ENCODE assay signal across 28 cellular contexts in genomic region chr12:97047361-97047760, GRCh38.
"Had no signal": no experiment of that assay in that cellular context is flagged by ENCODE, and none has a peak within 500 bp of the region (broad histone marks: within the 10 kb centered on the region; RNA-seq: fewer than 3 reads in every experiment).

No MANE protein-coding gene starts in this region.

- DNase-seq: activated B cell treated with CpG ODN at 0.5 μM for 24 hours; activated CD4-positive, alpha-beta memory T cell treated with anti-CD3 and anti-CD28 coated beads for 36 hours; activated CD4-positive, alpha-beta T cell treated with anti-CD3 and anti-CD28 coated beads for 1 hour; activated CD4-positive, alpha-beta T cell treated with anti-CD3 and anti-CD28 coated beads, Interleukin-2, amount 10 ng/mL, durations not matched to agents 7 days and 5 days; activated CD8-positive, alpha-beta memory T cell treated with anti-CD3 and anti-CD28 coated beads for 24 hours; activated effector memory CD4-positive, alpha-beta T cell treated with anti-CD3 and anti-CD28 coated beads, Interleukin-2, amount 50 U/mL, for 16 hours; activated naive CD4-positive, alpha-beta T cell treated with Interleukin-2 at 50 U/mL for 16 hours; activated naive CD8-positive, alpha-beta T cell treated with anti-CD3 and anti-CD28 coated beads, Interleukin-2, amount 50 U/mL, for 24 hours; activated T-cell treated with anti-CD3 and anti-CD28 coated beads, Interleukin-2, amount 50 U/mL, for 4 hours; amniotic stem cell; body of pancreas; central memory CD4-positive, alpha-beta T cell; MV-4-11; NCI-H1092 treated with DMSO at 0.1 percent for 48 hours; NCI-H1436 treated with DMSO at 0.1 percent for 48 hours; NCI-H187; NCI-H2081; NCI-H510A; NCI-H526 treated with DMSO at 0.1 percent for 48 hours; NK-92 treated with Interleukin-12 subunit alpha and Interleukin-12 subunit beta, amount 100 ng/mL, for 24 hours; Peyer's patch; Right ventricle myocardium superior; SW 1271 had no signal

- H3K4me1 Mint-ChIP-seq: activated B cell treated with CpG ODN at 0.5 μM for 24 hours; activated CD4-positive, alpha-beta T cell treated with anti-CD3 and anti-CD28 coated beads, Interleukin-2, amount 10 ng/mL, durations not matched to agents 7 days and 5 days; activated naive CD8-positive, alpha-beta T cell treated with anti-CD3 and anti-CD28 coated beads, Interleukin-2, amount 50 U/mL, for 24 hours had no signal

- H3K4me2 ChIP-seq: KMS-11 had no signal

- H3K4me1 ChIP-seq: body of pancreas, Peyer's patch, SJSA1 had no signal

- H3K9ac ChIP-seq: KMS-11 had no signal

- H3K27me3 Mint-ChIP-seq: activated B cell treated with CpG ODN at 0.5 μM for 24 hours had no signal

- H3K9me3 ChIP-seq: ascending aorta, body of pancreas, Peyer's patch, SJSA1 had no signal

- H3K27ac Mint-ChIP-seq: activated B cell treated with CpG ODN at 0.5 μM for 24 hours; activated CD4-positive, alpha-beta memory T cell treated with anti-CD3 and anti-CD28 coated beads for 36 hours; activated CD4-positive, alpha-beta T cell treated with anti-CD3 and anti-CD28 coated beads, Interleukin-2, amount 10 ng/mL, durations not matched to agents 7 days and 5 days; activated naive CD4-positive, alpha-beta T cell treated with anti-CD3 and anti-CD28 coated beads, Interleukin-2, amount 50 U/mL, for 72 hours; activated naive CD8-positive, alpha-beta T cell treated with anti-CD3 and anti-CD28 coated beads, Interleukin-2, amount 50 U/mL, for 24 hours had no signal

- H3K36me3 ChIP-seq: ascending aorta, Peyer's patch, SJSA1 had no signal

- H3K36me3 Mint-ChIP-seq: activated CD4-positive, alpha-beta memory T cell treated with anti-CD3 and anti-CD28 coated beads for 36 hours; activated naive CD4-positive, alpha-beta T cell treated with anti-CD3 and anti-CD28 coated beads, Interleukin-2, amount 50 U/mL, for 72 hours had no signal

- H3K27me3 ChIP-seq: ascending aorta, body of pancreas, Peyer's patch, SJSA1 had no signal

- H3K4me3 ChIP-seq: ascending aorta, body of pancreas, Peyer's patch, SJSA1 had no signal

- H3K27ac ChIP-seq: body of pancreas, KMS-11, Peyer's patch, RWPE1, SJSA1 had no signal

- H3K4me3 Mint-ChIP-seq: activated B cell treated with CpG ODN at 0.5 μM for 24 hours; activated CD4-positive, alpha-beta memory T cell treated with anti-CD3 and anti-CD28 coated beads for 36 hours; activated CD4-positive, alpha-beta T cell treated with anti-CD3 and anti-CD28 coated beads, Interleukin-2, amount 10 ng/mL, durations not matched to agents 7 days and 5 days; activated naive CD8-positive, alpha-beta T cell treated with anti-CD3 and anti-CD28 coated beads, Interleukin-2, amount 50 U/mL, for 24 hours; activated T-cell treated with anti-CD3 and anti-CD28 coated beads, Interleukin-2, amount 50 U/mL, for 4 hours had no signal

- H3K9me3 Mint-ChIP-seq: activated B cell treated with CpG ODN at 0.5 μM for 24 hours; activated CD4-positive, alpha-beta memory T cell treated with anti-CD3 and anti-CD28 coated beads for 36 hours; activated CD4-positive, alpha-beta T cell treated with anti-CD3 and anti-CD28 coated beads, Interleukin-2, amount 10 ng/mL, durations not matched to agents 7 days and 5 days; activated naive CD4-positive, alpha-beta T cell treated with anti-CD3 and anti-CD28 coated beads, Interleukin-2, amount 50 U/mL, for 72 hours; activated naive CD8-positive, alpha-beta T cell treated with anti-CD3 and anti-CD28 coated beads, Interleukin-2, amount 50 U/mL, for 24 hours; activated T-cell treated with anti-CD3 and anti-CD28 coated beads, Interleukin-2, amount 50 U/mL, for 4 hours had no signal
